Comparison of ENCODE assay signal across 25 cellular contexts in the genomic region with DNA sequence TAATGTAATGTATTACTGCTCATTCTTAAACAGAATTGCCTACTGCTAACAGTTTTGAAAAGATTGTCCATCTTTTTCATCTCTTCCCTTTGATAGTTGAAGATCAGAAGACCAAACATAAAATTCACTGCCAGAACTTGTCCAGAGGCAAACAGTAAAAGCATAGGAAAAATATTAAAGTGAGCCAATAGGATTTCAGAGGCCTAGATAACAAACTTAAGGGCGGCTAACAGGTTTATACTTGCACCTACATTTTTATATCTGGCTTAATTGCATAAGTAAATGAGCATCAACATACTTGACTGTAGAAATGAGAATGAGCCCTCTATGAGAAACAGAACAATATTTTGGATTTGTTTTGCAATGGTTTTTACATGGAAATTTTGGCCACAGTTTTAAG.
"Had no signal": no experiment of that assay in that cellular context is flagged by ENCODE, and none has a peak within 500 bp of the region (broad histone marks: within the 10 kb centered on the region; RNA-seq: fewer than 3 reads in every experiment).

No MANE protein-coding gene starts in this region.

- H3K27me3 Mint-ChIP-seq: activated B cell treated with CpG ODN at 0.5 μM for 24 hours; activated CD4-positive, alpha-beta memory T cell treated with anti-CD3 and anti-CD28 coated beads for 36 hours; brain; effector memory CD8-positive, alpha-beta T cell; memory B cell; stimulated activated naive CD8-positive, alpha-beta T cell treated with anti-CD3 and anti-CD28 coated beads, Interleukin-15, amount 100 ng/mL, for 72 hours had no signal

- H3K4me3 Mint-ChIP-seq: activated B cell treated with CpG ODN at 0.5 μM for 24 hours; activated CD4-positive, alpha-beta memory T cell treated with anti-CD3 and anti-CD28 coated beads for 36 hours; activated T-cell treated with anti-CD3 and anti-CD28 coated beads, Interleukin-2, amount 50 U/mL, for 72 hours; brain; effector memory CD8-positive, alpha-beta T cell; memory B cell; nephron progenitor cell; stimulated activated effector memory CD8-positive, alpha-beta T cell treated with anti-CD3 and anti-CD28 coated beads, Interleukin-12 subunit alpha, Interleukin-12 subunit beta, amount 100 ng/mL, for 72 hours; stimulated activated naive CD8-positive, alpha-beta T cell treated with anti-CD3 and anti-CD28 coated beads, Interleukin-15, amount 100 ng/mL, for 72 hours; T-helper 1 cell treated with Interleukin-12 subunit alpha and Interleukin-12 subunit beta and Interleukin-4 antibody, amounts not matched to agents 30 μg/mL and 1 μg/mL, for 36 hours had no signal

- FAIRE-seq: endothelial cell of umbilical vein had no signal

- DNase-seq: activated B cell treated with CpG ODN at 0.5 μM for 24 hours; activated CD4-positive, alpha-beta memory T cell treated with anti-CD3 and anti-CD28 coated beads for 36 hours; activated CD4-positive, alpha-beta T cell treated with anti-CD3 and anti-CD28 coated beads for 4 hours; activated effector memory CD4-positive, alpha-beta T cell treated with anti-CD3 and anti-CD28 coated beads, Interleukin-2, amount 50 U/mL, for 16 hours; activated naive CD4-positive, alpha-beta T cell treated with anti-CD3 and anti-CD28 coated beads, Interleukin-2, amount 50 U/mL, for 16 hours; activated T-cell treated with anti-CD3 and anti-CD28 coated beads, Interleukin-2, amount 50 U/mL, for 72 hours; anterior cingulate cortex; central memory CD4-positive, alpha-beta T cell; effector memory CD8-positive, alpha-beta T cell; heart left ventricle; left cardiac atrium; mucosa of descending colon; nephron progenitor cell; nucleus accumbens; right cardiac atrium; stimulated activated CD4-positive, alpha-beta T cell treated with anti-CD3 and anti-CD28 coated beads, Interleukin-1b, Interleukin-23, amount 100 ng/mL, for 48 hours; stimulated activated naive CD8-positive, alpha-beta T cell treated with anti-CD3 and anti-CD28 coated beads, Interleukin-15, amount 100 ng/mL, for 72 hours; T1000 had no signal

- H2AFZ ChIP-seq: parathyroid adenoma had no signal

- H3K4me3 ChIP-seq: heart left ventricle, mucosa of descending colon, tibial nerve had no signal

- H3K79me2 ChIP-seq: parathyroid adenoma had no signal

- H3K9me3 Mint-ChIP-seq: activated B cell treated with CpG ODN at 0.5 μM for 24 hours; activated CD4-positive, alpha-beta memory T cell treated with anti-CD3 and anti-CD28 coated beads for 36 hours; activated T-cell treated with anti-CD3 and anti-CD28 coated beads, Interleukin-2, amount 50 U/mL, for 72 hours; brain; effector memory CD8-positive, alpha-beta T cell; memory B cell; nephron progenitor cell; stimulated activated effector memory CD8-positive, alpha-beta T cell treated with anti-CD3 and anti-CD28 coated beads, Interleukin-12 subunit alpha, Interleukin-12 subunit beta, amount 100 ng/mL, for 72 hours; T-helper 1 cell treated with Interleukin-12 subunit alpha and Interleukin-12 subunit beta and Interleukin-4 antibody, amounts not matched to agents 30 μg/mL and 1 μg/mL, for 36 hours had no signal

- H3K9me3 ChIP-seq: heart left ventricle, mucosa of descending colon, tibial nerve had no signal

- H3K9ac ChIP-seq: parathyroid adenoma had no signal

- H3K4me1 Mint-ChIP-seq: activated B cell treated with CpG ODN at 0.5 μM for 24 hours; memory B cell; stimulated activated effector memory CD8-positive, alpha-beta T cell treated with anti-CD3 and anti-CD28 coated beads, Interleukin-12 subunit alpha, Interleukin-12 subunit beta, amount 100 ng/mL, for 72 hours; stimulated activated naive CD8-positive, alpha-beta T cell treated with anti-CD3 and anti-CD28 coated beads, Interleukin-15, amount 100 ng/mL, for 72 hours had no signal

- H3K27me3 ChIP-seq: heart left ventricle, tibial nerve had no signal

- H3K27ac Mint-ChIP-seq: activated B cell treated with CpG ODN at 0.5 μM for 24 hours; activated CD4-positive, alpha-beta memory T cell treated with anti-CD3 and anti-CD28 coated beads for 36 hours; activated T-cell treated with anti-CD3 and anti-CD28 coated beads, Interleukin-2, amount 50 U/mL, for 72 hours; memory B cell; nephron progenitor cell; stimulated activated effector memory CD8-positive, alpha-beta T cell treated with anti-CD3 and anti-CD28 coated beads, Interleukin-12 subunit alpha, Interleukin-12 subunit beta, amount 100 ng/mL, for 72 hours; stimulated activated naive CD8-positive, alpha-beta T cell treated with anti-CD3 and anti-CD28 coated beads, Interleukin-15, amount 100 ng/mL, for 72 hours; T-helper 1 cell treated with Interleukin-12 subunit alpha and Interleukin-12 subunit beta and Interleukin-4 antibody, amounts not matched to agents 30 μg/mL and 1 μg/mL, for 36 hours had no signal

- ATAC-seq: activated T-cell treated with anti-CD3 and anti-CD28 coated beads, Interleukin-2, amount 50 U/mL, for 72 hours; effector memory CD8-positive, alpha-beta T cell; heart left ventricle; left cardiac atrium; mucosa of descending colon; right cardiac atrium; stimulated activated effector memory CD8-positive, alpha-beta T cell treated with anti-CD3 and anti-CD28 coated beads, Interleukin-12 subunit alpha, Interleukin-12 subunit beta, amount 100 ng/mL, for 72 hours; stimulated activated naive CD8-positive, alpha-beta T cell treated with anti-CD3 and anti-CD28 coated beads, Interleukin-15, amount 100 ng/mL, for 72 hours had no signal

- H3K4me1 ChIP-seq: heart left ventricle, parathyroid adenoma had no signal

- H3K27ac ChIP-seq: heart left ventricle, parathyroid adenoma, tibial nerve had no signal
